18 cellular contexts compared by ENCODE assay signal in the genomic region with DNA sequence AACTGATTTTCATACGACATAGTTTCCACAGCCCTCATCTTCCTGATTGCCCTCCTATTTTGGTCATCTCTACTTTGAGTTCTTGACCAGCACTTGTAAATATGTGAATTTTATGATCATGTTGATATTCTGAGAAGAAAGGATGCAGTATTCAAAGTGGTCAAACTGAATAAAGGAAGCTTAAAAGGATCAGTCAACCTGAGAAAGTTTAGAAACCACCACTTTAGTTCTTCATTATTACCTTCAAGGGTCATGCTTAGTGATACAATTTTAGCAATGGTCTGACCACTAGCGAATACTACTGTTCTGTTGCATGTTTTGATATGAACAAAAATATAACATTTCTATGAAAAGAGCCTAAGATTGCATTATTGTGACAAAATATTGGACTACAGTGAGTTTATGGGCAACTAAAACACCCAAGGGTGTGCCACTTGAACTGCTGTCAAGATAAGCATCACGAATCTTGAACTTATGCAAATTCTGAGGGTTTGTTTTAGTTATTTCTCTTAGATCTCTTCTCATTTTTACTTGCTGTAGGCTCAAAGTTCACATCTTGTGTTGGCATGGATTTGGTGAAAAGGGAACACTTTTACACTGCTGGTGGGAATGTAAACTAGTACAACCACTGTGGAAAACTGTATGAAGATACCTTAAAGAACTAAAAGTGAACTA.
A peak's percentile ranks its signal among the peaks of the same experiment; 100 is the strongest.
DNase-seq lines count a peak whose midpoint lies in the region; ATAC-seq and TF ChIP-seq lines count a peak whose summit lies in the region.
"Had no signal": no experiment of that assay in that cellular context is flagged by ENCODE, and none has a peak within 500 bp of the region (broad histone marks: within the 10 kb centered on the region; RNA-seq: fewer than 3 reads in every experiment).

No MANE protein-coding gene starts in this region.

- H3K27ac Mint-ChIP-seq in activated naive CD8-positive, alpha-beta T cell treated with anti-CD3 and anti-CD28 coated beads, Interleukin-2, amount 50 U/mL, for 24 hours, result no peak overlapping the region

- no peaks in the 10 kb centered on the region for H3K27me3 Mint-ChIP-seq in activated naive CD8-positive, alpha-beta T cell treated with anti-CD3 and anti-CD28 coated beads, Interleukin-2, amount 50 U/mL, for 24 hours

- no peak overlapping the region for H3K27ac ChIP-seq in tibial artery
- H3K27ac ChIP-seq: Peyer's patch had no signal

- intact Hi-C loops in tibial artery (cut with DNase I; ENCODE audit: low total_unique reads), result no loop called here

- ATAC-seq in GM18508 (IDR thresholded peaks at IDR 0.05; ENCODE audit: insufficient read depth, unreplicated experiment) (peak; percentile 57), GM21619 (IDR thresholded peaks at IDR 0.05; ENCODE audit: unreplicated experiment) (peak; percentile 53), HG02885 (IDR thresholded peaks at IDR 0.05; ENCODE audit: poor library complexity, unreplicated experiment) (peak; percentile 49), HG03432 (IDR thresholded peaks at IDR 0.05; ENCODE audit: unreplicated experiment) (peak; percentile 74)
- no peak for ATAC-seq in activated naive CD8-positive, alpha-beta T cell treated with anti-CD3 and anti-CD28 coated beads, Interleukin-2, amount 50 U/mL, for 24 hours
- ATAC-seq: SK-N-SH treated with all-trans-retinoic acid at 6 μM for 48 hours had no signal

- H3K27me3 ChIP-seq in tibial artery, result no peaks in the 10 kb centered on the region
- H3K27me3 ChIP-seq: Peyer's patch had no signal

- H3K4me3 ChIP-seq in tibial artery, result no peak overlapping the region
- H3K4me3 ChIP-seq: Peyer's patch had no signal

- H3K36me3 ChIP-seq in tibial artery, result no peaks in the 10 kb centered on the region
- H3K36me3 ChIP-seq: Peyer's patch had no signal

- no peak for TF ChIP-seq CTCF in tibial artery (IDR thresholded peaks at IDR 0.05)

- peaks cover 2% of the 10 kb centered on the region for H3K4me1 Mint-ChIP-seq in activated naive CD8-positive, alpha-beta T cell treated with anti-CD3 and anti-CD28 coated beads, Interleukin-2, amount 50 U/mL, for 24 hours

- no peaks in the 10 kb centered on the region for H3K9me3 ChIP-seq in tibial artery
- H3K9me3 ChIP-seq: Peyer's patch had no signal

- DNase-seq in RPMI8226 (no peak), tibial artery (no peak)
- DNase-seq in stimulated activated naive CD4-positive, alpha-beta T cell (lab: John Stamatoyannopoulos, UW), result no peak
- DNase-seq in activated naive CD8-positive, alpha-beta T cell treated with anti-CD3 and anti-CD28 coated beads, Interleukin-2, amount 50 U/mL, for 24 hours, result no peak
- DNase-seq: 8988T, C1 segment of cervical spinal cord, DMS 273 treated with DMSO at 0.1 percent for 48 hours, HCEC 1CT, NCI-H1436, NCI-H2029 treated with DMSO at 0.1 percent for 48 hours, NCI-H510A, Peyer's patch, SHP77 had no signal

- H3K9me3 Mint-ChIP-seq in activated naive CD8-positive, alpha-beta T cell treated with anti-CD3 and anti-CD28 coated beads, Interleukin-2, amount 50 U/mL, for 24 hours, result peaks cover 6% of the 10 kb centered on the region

- H3K36me3 Mint-ChIP-seq in activated naive CD8-positive, alpha-beta T cell treated with anti-CD3 and anti-CD28 coated beads, Interleukin-2, amount 50 U/mL, for 24 hours (ENCODE audit: low read depth), result no peaks in the 10 kb centered on the region

- no peak overlapping the region for H3K4me3 Mint-ChIP-seq in activated naive CD8-positive, alpha-beta T cell treated with anti-CD3 and anti-CD28 coated beads, Interleukin-2, amount 50 U/mL, for 24 hours

- no peaks in the 10 kb centered on the region for H3K4me1 ChIP-seq in tibial artery
- H3K4me1 ChIP-seq: Peyer's patch had no signal
